ENCODE assay signal across 11 cellular contexts in the genomic region with DNA sequence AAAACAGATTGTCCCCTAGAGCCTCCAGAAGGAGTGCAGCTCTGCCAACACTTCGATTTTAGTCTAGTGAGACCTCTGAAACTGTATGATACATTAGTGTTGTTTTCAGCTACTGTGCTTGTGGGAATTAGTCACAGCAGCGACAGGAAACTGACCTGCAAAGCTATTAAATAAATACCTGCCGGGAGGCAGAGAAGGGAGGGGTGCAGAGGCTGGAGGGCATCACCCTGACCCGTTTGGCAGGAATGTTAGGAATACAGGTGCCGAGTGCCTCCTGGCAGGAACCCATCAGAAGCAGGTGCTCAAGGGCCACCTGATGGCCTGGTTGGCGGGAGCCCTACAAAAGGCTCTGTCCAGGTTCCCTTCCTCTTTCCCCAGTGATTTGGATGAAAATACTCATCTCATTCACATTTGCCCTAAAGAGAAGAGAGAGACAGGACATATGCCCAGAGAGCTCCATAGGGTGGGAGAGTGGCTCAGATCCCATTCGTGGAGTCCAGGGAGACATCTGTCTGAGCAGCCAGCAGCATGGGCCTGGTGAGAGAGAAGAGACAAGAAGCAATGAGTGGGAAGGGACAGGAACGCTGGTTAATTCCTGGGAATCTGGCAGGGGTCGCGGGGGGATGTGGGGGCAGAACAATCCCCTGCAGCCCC. TPM values are rescaled to one million over a fixed set of nuclear protein-coding genes. Genes with fewer than 3 reads are reported as not detected.
DNase-seq lines count a peak whose midpoint lies in the region; ATAC-seq, FAIRE-seq and TF ChIP-seq lines count a peak whose summit lies in the region.
"Had no signal": no experiment of that assay in that cellular context is flagged by ENCODE, and none has a peak within 500 bp of the region (broad histone marks: within the 10 kb centered on the region; RNA-seq: fewer than 3 reads in every experiment).

No MANE protein-coding gene starts in this region.

- TF ChIP-seq POLR2A in upper lobe of left lung (IDR thresholded peaks at IDR 0.05) (no peak), adrenal gland (IDR thresholded peaks at IDR 0.05) (no peak)

- intact Hi-C loops in kidney (cut with DNase I) = no loop called here
- intact Hi-C loops in adrenal gland (cut with DNase I) = no loop called here

- ATAC-seq in upper lobe of left lung (ENCODE audit: low FRiP score in 2 of 2) = peak; percentile 23 to 85
- ATAC-seq: mucosa of descending colon had no signal

- 69 to 76% methylated on average over 10 of the region's 10 CpGs for WGBS in upper lobe of left lung, 2 donors
- WGBS in adrenal gland, 4 donors = 67 to 88% (median 81%) methylated on average over 10 of the region's 10 CpGs

- H3K4me1 ChIP-seq in upper lobe of left lung = peaks cover 0 to 14% (median 4%) of the 10 kb centered on the region in 4 donors
- peaks cover 0 to 3% of the 10 kb centered on the region in 2 donors for H3K4me1 ChIP-seq in kidney (ENCODE audit: control insufficient read depth in 1 of 2, insufficient read depth in 1 of 2, low read depth in 1 of 2, low read length in 2 of 2)
- H3K4me1 ChIP-seq in adrenal gland (replicated peaks in 1 of 2) = no peaks in the 10 kb centered on the region

- no peak overlapping the region for H3K4me3 ChIP-seq in coronary artery
- no peak overlapping the region for H3K4me3 ChIP-seq in upper lobe of left lung
- no peak overlapping the region for H3K4me3 ChIP-seq in kidney (ENCODE audit: low read length in 2 of 2)
- H3K4me3 ChIP-seq in adrenal gland = no peak overlapping the region
- H3K4me3 ChIP-seq: mucosa of descending colon had no signal

- H3K27me3 ChIP-seq in upper lobe of left lung (no peaks in the 10 kb centered on the region), adrenal gland (no peaks in the 10 kb centered on the region)

- H3K9me3 ChIP-seq in upper lobe of left lung = no peaks in the 10 kb centered on the region
- no peaks in the 10 kb centered on the region for H3K9me3 ChIP-seq in kidney (ENCODE audit: control insufficient read depth in 1 of 2, low read length in 2 of 2)
- no peaks in the 10 kb centered on the region for H3K9me3 ChIP-seq in adrenal gland (replicated peaks in 1 of 3)
- H3K9me3 ChIP-seq: mucosa of descending colon had no signal

- TF ChIP-seq CTCF in coronary artery (IDR thresholded peaks at IDR 0.05) = no peak
- no peak for TF ChIP-seq CTCF in upper lobe of left lung (IDR thresholded peaks at IDR 0.05)
- TF ChIP-seq CTCF in kidney (IDR thresholded peaks at IDR 0.05; ENCODE audit: borderline replicate concordance, extremely low read depth, insufficient read depth) = no peak
- TF ChIP-seq CTCF in adrenal gland (IDR thresholded peaks at IDR 0.05) = no peak

- DNase-seq in activated effector memory CD4-positive, alpha-beta T cell treated with anti-CD3 and anti-CD28 coated beads, Interleukin-2, amount 50 U/mL, for 16 hours = peak; percentile 49
- no peak for DNase-seq in activated effector memory CD4-positive, alpha-beta T cell treated with Interleukin-2 at 50 U/mL for 16 hours
- DNase-seq in NCI-H69 (lab: John Stamatoyannopoulos, UW) = peak; percentile 79
- peak; percentile 59 for DNase-seq in coronary artery (ENCODE audit: low spot score)
- DNase-seq in upper lobe of left lung = peak in 1 of 2 donors; percentile 86
- DNase-seq in SKM-1 (lab: John Stamatoyannopoulos, UW; ENCODE audit: unreplicated experiment) = no peak
- DNase-seq in kidney = no peak
- DNase-seq in adrenal gland = no peak
- DNase-seq: mucosa of descending colon; NCI-H187 treated with DMSO at 0.1 percent for 48 hours; stimulated activated CD4-positive, alpha-beta T cell treated with anti-CD3 and anti-CD28 coated beads, Interleukin-2, amount 100 ng/mL, for 24 hours had no signal

- H3K36me3 ChIP-seq in upper lobe of left lung (peaks cover 0 to 26% (median 20%) of the 10 kb centered on the region in 4 donors), kidney (ENCODE audit: control insufficient read depth in 1 of 2, insufficient read depth in 2 of 2, low read length in 2 of 2) (no peaks in the 10 kb centered on the region), adrenal gland (replicated peaks in 1 of 2) (peaks cover 0 to 11% of the 10 kb centered on the region in 2 donors)

- no peak overlapping the region for H3K9ac ChIP-seq in kidney (ENCODE audit: low read length in 2 of 2)

- no peak overlapping the region for H3K27ac ChIP-seq in coronary artery
- peak overlapping the region in 2 of 4 donors; percentile 40 to 46 for H3K27ac ChIP-seq in upper lobe of left lung
- H3K27ac ChIP-seq in kidney (ENCODE audit: low read depth in 2 of 2, low read length in 2 of 2) = no peak overlapping the region
- no peak overlapping the region for H3K27ac ChIP-seq in adrenal gland

- FAIRE-seq in kidney (lab: Jason Lieb, UNC) = no peak

- TF ChIP-seq EP300 in upper lobe of left lung (IDR thresholded peaks at IDR 0.05) = no peak

RNA-seq across cellular contexts. Expression of gene C14orf132, which starts 44.6 kb away (rescaled TPM):
- total RNA-seq in upper lobe of left lung (10 to 100 TPM; 36.7 to 64.6 (median 59.6) TPM), kidney (17.5 TPM), adrenal gland (10 to 100 TPM in 5 of 8 donors, 1 to 10 TPM in 3; 4.5 to 34.8 (median 11.8) TPM)
- polyA plus RNA-seq in kidney (ENCODE audit: insufficient read depth, low read depth, low replicate concordance) (6.0 TPM), adrenal gland (10 to 100 TPM in 2 of 3 donors, 1 to 10 TPM in 1; 7.5 to 21.2 (median 14.8) TPM)

Comparison
In these comparisons a context has a peak if more than half of its experiments do, and no peak if none do; other contexts are left out.
1. DNase-seq: peak in activated effector memory CD4-positive, alpha-beta T cell treated with anti-CD3 and anti-CD28 coated beads, Interleukin-2, amount 50 U/mL, for 16 hours (single experiment), NCI-H69 (single experiment) and coronary artery (single experiment); none in activated effector memory CD4-positive, alpha-beta T cell treated with Interleukin-2 at 50 U/mL for 16 hours (single experiment), SKM-1 (single experiment), kidney (single experiment) and adrenal gland (0 of 7).